ENCODE assay signal across 1 cellular context in the genomic region with DNA sequence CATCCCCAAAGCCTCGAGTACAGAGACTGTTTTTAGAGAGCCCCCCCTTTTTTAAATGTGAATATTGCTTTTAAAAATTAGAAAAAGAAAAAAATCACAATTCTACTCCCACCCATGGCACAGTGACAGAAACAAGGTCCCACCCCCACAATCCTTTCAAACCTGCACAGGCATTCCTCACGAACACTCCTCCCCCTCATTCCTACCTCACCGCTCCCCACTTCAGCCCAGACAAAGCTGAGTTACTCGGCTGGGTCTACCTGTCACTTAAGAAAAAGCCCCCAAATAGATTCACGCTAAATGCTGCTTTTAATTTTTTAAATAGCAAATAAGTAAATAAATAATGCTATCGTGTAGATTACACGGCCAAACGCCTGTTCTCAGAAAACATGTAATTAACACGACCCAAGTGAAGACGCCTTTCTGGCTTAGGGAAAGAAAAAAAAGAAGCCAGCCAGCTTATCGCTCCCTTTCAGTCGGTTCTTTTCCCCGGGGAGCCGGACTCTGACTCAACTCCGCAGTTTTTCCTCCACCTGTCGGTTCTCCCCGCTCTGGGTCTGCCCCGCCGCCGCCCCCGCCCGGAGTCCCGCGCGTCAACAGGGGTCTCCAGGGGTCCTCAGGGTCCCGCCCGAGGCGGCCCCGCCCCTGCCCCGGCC.
TF ChIP-seq lines count a peak whose summit lies in the region.

No MANE protein-coding gene starts in this region.

TF ChIP-seq in endothelial cell of umbilical vein, 7 proteins besides CTCF, POLR2A, EP300 and RAD21 (continued from another document):
- TF ChIP-seq GATA2 (IDR thresholded peaks at IDR 0.05; ENCODE audit: insufficient read depth, insufficient read length, low read depth, low read length) (no peak), FOS (IDR thresholded peaks at IDR 0.05; ENCODE audit: borderline replicate concordance, insufficient read depth, low read length) (no peak)
